ENCODE assay signal across 9 cellular contexts in genomic region chr1:37518949-37519348, GRCh38. TPM values are rescaled to one million over a fixed set of nuclear protein-coding genes. Genes with fewer than 3 reads are reported as not detected.
DNase-seq lines count a peak whose midpoint lies in the region; ATAC-seq and TF ChIP-seq lines count a peak whose summit lies in the region.
"Not testable (repeated sequence)": the region's sequence is repeated elsewhere in the genome, so short reads cannot be mapped to it uniquely, and the experiment has no call there.
"Had no signal": no experiment of that assay in that cellular context is flagged by ENCODE, and none has a peak within 500 bp of the region (broad histone marks: within the 10 kb centered on the region; RNA-seq: fewer than 3 reads in every experiment).

No MANE protein-coding gene starts in this region.

- not testable (repeated sequence) for H3K27ac ChIP-seq in testis

- H3K4me1 ChIP-seq in testis: not testable (repeated sequence)

- H3K27me3 ChIP-seq in testis: not testable (repeated sequence)

- H3K9me3 ChIP-seq in testis: not testable (repeated sequence)

- H3K27ac Mint-ChIP-seq in IgD-negative memory B cell: peak overlapping the region in 1 of 3 donors; percentile 25
- peak overlapping the region; percentile 63 for H3K27ac Mint-ChIP-seq in central memory CD8-positive, alpha-beta T cell (ENCODE audit: low read depth)
- H3K27ac Mint-ChIP-seq in natural killer cell treated with Interleukin-12 subunit alpha and Interleukin-12 subunit beta and Interleukin-15 and Interleukin-18, amount 100 ng/mL, for 72 hours: peak overlapping the region; percentile 60 to 75

- peak overlapping the region; percentile 70 to 86 (median 78) for H3K4me3 Mint-ChIP-seq in IgD-negative memory B cell
- H3K4me3 Mint-ChIP-seq in central memory CD8-positive, alpha-beta T cell: peak overlapping the region; percentile 83
- peak overlapping the region; percentile 85 for H3K4me3 Mint-ChIP-seq in natural killer cell treated with Interleukin-12 subunit alpha and Interleukin-12 subunit beta and Interleukin-15 and Interleukin-18, amount 100 ng/mL, for 72 hours

- ATAC-seq in central memory CD8-positive, alpha-beta T cell (replicated peaks; ENCODE audit: extremely low read depth, poor library complexity, severe bottlenecking); natural killer cell treated with Interleukin-12 subunit alpha and Interleukin-12 subunit beta and Interleukin-15 and Interleukin-18, amount 100 ng/mL, for 72 hours: not testable (repeated sequence)

- not testable (repeated sequence) for H3K36me3 Mint-ChIP-seq in IgD-negative memory B cell; natural killer cell treated with Interleukin-12 subunit alpha and Interleukin-12 subunit beta and Interleukin-15 and Interleukin-18, amount 100 ng/mL, for 72 hours
- H3K36me3 Mint-ChIP-seq in central memory CD8-positive, alpha-beta T cell (ENCODE audit: insufficient read depth): peaks cover 15% of the 10 kb centered on the region

- DNase-seq in activated CD4-positive, CD25-positive, alpha-beta regulatory T cell treated with anti-CD3 and anti-CD28 coated beads, Interleukin-2, amount 50 U/mL, for 72 hours: peak; percentile 37
- peak; percentile 16 for DNase-seq in activated CD8-positive, alpha-beta memory T cell treated with anti-CD3 and anti-CD28 coated beads, Interleukin-2, amount 50 U/mL, for 1 hour (ENCODE audit: extremely low read depth)
- peak; percentile 13 for DNase-seq in activated effector memory CD4-positive, alpha-beta T cell treated with Interleukin-2 at 50 U/mL for 16 hours
- peak; percentile 39 to 47 for DNase-seq in central memory CD8-positive, alpha-beta T cell (ENCODE audit: low spot score in 2 of 2)
- peak; percentile 63 for DNase-seq in natural killer cell treated with Interleukin-12 subunit alpha and Interleukin-12 subunit beta and Interleukin-15 and Interleukin-18, amount 100 ng/mL, for 72 hours (ENCODE audit: low spot score)
- DNase-seq in stimulated activated CD4-positive, alpha-beta T cell treated with anti-CD3 and anti-CD28 coated beads, Interleukin-4, amount 100 ng/mL, for 1 hour: peak; percentile 25
- DNase-seq in testis: peak; percentile 57

- intact Hi-C loops in testis (cut with DNase I; ENCODE audit: low total_unique reads): not testable (repeated sequence)

- not testable (repeated sequence) for TF ChIP-seq POLR2A in testis (IDR thresholded peaks at IDR 0.05)

- peak overlapping the region in 1 of 2 donors; percentile 21 for H3K4me3 ChIP-seq in testis

- H3K36me3 ChIP-seq in testis (ENCODE audit: low read depth, missing control alignments): not testable (repeated sequence)

- WGBS in testis, 2 donors: 52 to 65% methylated on average over 14 to 15 of the region's 15 CpGs

- peaks cover 7 to 19% (median 11%) of the 10 kb centered on the region in 3 donors for H3K4me1 Mint-ChIP-seq in IgD-negative memory B cell
- peaks cover 24% of the 10 kb centered on the region for H3K4me1 Mint-ChIP-seq in central memory CD8-positive, alpha-beta T cell
- peaks cover 22 to 25% of the 10 kb centered on the region in 2 donors for H3K4me1 Mint-ChIP-seq in natural killer cell treated with Interleukin-12 subunit alpha and Interleukin-12 subunit beta and Interleukin-15 and Interleukin-18, amount 100 ng/mL, for 72 hours (ENCODE audit: low read depth in 2 of 2)

- TF ChIP-seq CTCF in testis (IDR thresholded peaks at IDR 0.05): not testable (repeated sequence)

- H3K9me3 Mint-ChIP-seq in IgD-negative memory B cell; central memory CD8-positive, alpha-beta T cell; natural killer cell treated with Interleukin-12 subunit alpha and Interleukin-12 subunit beta and Interleukin-15 and Interleukin-18, amount 100 ng/mL, for 72 hours: not testable (repeated sequence)

- H3K27me3 Mint-ChIP-seq in IgD-negative memory B cell; central memory CD8-positive, alpha-beta T cell; natural killer cell treated with Interleukin-12 subunit alpha and Interleukin-12 subunit beta and Interleukin-15 and Interleukin-18, amount 100 ng/mL, for 72 hours: not testable (repeated sequence)

RNA-seq across cellular contexts. Expression of gene MEAF6, which starts 4.4 kb away (rescaled TPM):
- polyA plus RNA-seq in IgD-negative memory B cell (151 TPM), testis (ENCODE audit: insufficient read depth, low read depth, low replicate concordance) (132 TPM)
- total RNA-seq in natural killer cell treated with Interleukin-12 subunit alpha and Interleukin-12 subunit beta and Interleukin-15 and Interleukin-18, amount 100 ng/mL, for 72 hours: 10 to 100 TPM; 49.2 to 53.2 TPM
- total RNA-seq in testis: 100 to 1,000 TPM; 134 to 140 TPM

RNA-seq across cellular contexts. Expression of gene SNIP1, which starts 35.1 kb away (rescaled TPM):
- polyA plus RNA-seq in IgD-negative memory B cell: 7.3 TPM
- 10 to 100 TPM; 31.4 to 35.8 TPM for total RNA-seq in natural killer cell treated with Interleukin-12 subunit alpha and Interleukin-12 subunit beta and Interleukin-15 and Interleukin-18, amount 100 ng/mL, for 72 hours
- total RNA-seq in testis: 10 to 100 TPM; 33.7 to 51.4 TPM
- polyA plus RNA-seq in testis (ENCODE audit: insufficient read depth, low read depth, low replicate concordance): 16.8 TPM

RNA-seq across cellular contexts. Expression of gene DNALI1, which starts 37.8 kb away (rescaled TPM):
- polyA plus RNA-seq in IgD-negative memory B cell: not detected
- total RNA-seq in natural killer cell treated with Interleukin-12 subunit alpha and Interleukin-12 subunit beta and Interleukin-15 and Interleukin-18, amount 100 ng/mL, for 72 hours: not detected
- 10 to 100 TPM; 50.5 to 73.0 TPM for total RNA-seq in testis
- 216 TPM for polyA plus RNA-seq in testis (ENCODE audit: insufficient read depth, low read depth, low replicate concordance)
- total RNA-seq: PC-3 had no signal

RNA-seq across cellular contexts. Expression of gene ZC3H12A, which starts 44.6 kb away (rescaled TPM):
- 20.6 TPM for polyA plus RNA-seq in IgD-negative memory B cell
- total RNA-seq in natural killer cell treated with Interleukin-12 subunit alpha and Interleukin-12 subunit beta and Interleukin-15 and Interleukin-18, amount 100 ng/mL, for 72 hours: 100 to 1,000 TPM; 109 to 198 TPM
- total RNA-seq in testis: 1 to 10 TPM; 8.2 to 9.0 TPM
- 6.3 TPM for polyA plus RNA-seq in testis (ENCODE audit: insufficient read depth, low read depth, low replicate concordance)

Comparison
In these comparisons a context has a peak if more than half of its experiments do, and no peak if none do; other contexts are left out.
1. DNase-seq: peak in every context shown above with its lines; median percentile 63 in natural killer cell treated with Interleukin-12 subunit alpha and Interleukin-12 subunit beta and Interleukin-15 and Interleukin-18, amount 100 ng/mL, for 72 hours; 57 in testis; 43 in central memory CD8-positive, alpha-beta T cell; 37 in activated CD4-positive, CD25-positive, alpha-beta regulatory T cell treated with anti-CD3 and anti-CD28 coated beads, Interleukin-2, amount 50 U/mL, for 72 hours; 25 in stimulated activated CD4-positive, alpha-beta T cell treated with anti-CD3 and anti-CD28 coated beads, Interleukin-4, amount 100 ng/mL, for 1 hour; 16 in activated CD8-positive, alpha-beta memory T cell treated with anti-CD3 and anti-CD28 coated beads, Interleukin-2, amount 50 U/mL, for 1 hour; 13 in activated effector memory CD4-positive, alpha-beta T cell treated with Interleukin-2 at 50 U/mL for 16 hours.
2. RNA of gene DNALI1, which starts 37.8 kb away (total RNA-seq): 50.5 to 73.0 TPM in testis; not detected in natural killer cell treated with Interleukin-12 subunit alpha and Interleukin-12 subunit beta and Interleukin-15 and Interleukin-18, amount 100 ng/mL, for 72 hours; every median in the first group is over 10 times any median in the second.
3. Peak in every context shown above with its lines, with median percentiles within 50 percentile points of each other: H3K4me3 Mint-ChIP-seq.